ENCODE assay signal across 9 cellular contexts in the genomic region with DNA sequence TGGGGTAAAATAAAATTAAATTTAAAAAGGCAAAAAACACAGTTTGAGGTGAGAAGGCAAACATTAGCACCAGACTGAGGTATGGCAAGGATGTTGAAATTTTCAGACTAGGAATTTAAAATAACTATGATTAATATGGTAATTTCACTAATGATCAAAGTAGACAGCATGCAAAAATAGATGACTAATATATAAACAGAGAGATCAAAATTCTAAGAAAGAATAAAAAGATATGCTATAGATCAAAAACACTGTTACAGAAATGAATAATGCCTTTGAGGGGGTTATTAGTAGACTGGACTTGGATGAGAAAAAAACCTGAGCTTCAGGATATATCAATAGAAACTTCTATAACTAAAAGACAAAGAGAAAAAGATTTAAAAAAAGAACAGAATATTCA. TPM values are rescaled to one million over a fixed set of nuclear protein-coding genes. Genes with fewer than 3 reads are reported as not detected.
"Had no signal": no experiment of that assay in that cellular context is flagged by ENCODE, and none has a peak within 500 bp of the region (broad histone marks: within the 10 kb centered on the region; RNA-seq: fewer than 3 reads in every experiment).

No MANE protein-coding gene starts in this region.

- H3K36me3 ChIP-seq: HAP-1 had no signal

- H3K4me3 ChIP-seq: GM23248, GM23338, HAP-1 had no signal

- H3K27ac ChIP-seq: GM23248 had no signal

- H3K9me3 ChIP-seq: HAP-1 had no signal

- H3K4me1 ChIP-seq: HAP-1 had no signal

- ATAC-seq: GM23338, HCT116 had no signal

- DNase-seq: GM23248, GOT3, H7, H9, HCEC 1CT, HFFc6 had no signal

RNA-seq across cellular contexts. Expression of gene GALNT8, which starts 14.4 kb away (rescaled TPM):
- total RNA-seq: GM23248, HFFc6 had no signal
